1 cellular context compared by ENCODE assay signal in the genomic region with DNA sequence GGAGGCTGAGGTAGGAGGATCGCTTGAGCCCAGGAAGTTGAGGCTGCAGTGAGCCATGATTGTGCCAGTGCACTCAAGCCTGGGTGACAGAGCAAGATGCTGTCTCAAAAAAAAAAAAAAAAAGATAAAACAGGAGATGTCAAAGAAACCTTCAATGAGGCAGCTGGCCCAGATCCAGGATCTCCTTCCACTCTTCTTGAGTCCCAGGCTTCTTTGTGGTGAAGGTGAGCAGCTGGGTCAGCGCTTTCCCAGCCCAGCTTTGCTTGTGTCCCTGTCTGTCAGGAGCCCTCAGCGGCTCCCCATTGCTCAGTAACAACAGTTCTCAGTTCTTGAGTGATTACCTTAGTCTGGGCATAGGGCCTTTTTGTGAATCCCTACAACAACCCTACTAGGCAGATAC.
TF ChIP-seq lines count a peak whose summit lies in the region.

No MANE protein-coding gene starts in this region.

TF ChIP-seq in IMR-90, 13 proteins besides CTCF, POLR2A, EP300 and RAD21 (continued from another document):
- TF ChIP-seq CEBPB (IDR thresholded peaks at IDR 0.05; ENCODE audit: low read depth, low read length) = no peak
- TF ChIP-seq BHLHE40 (IDR thresholded peaks at IDR 0.05; ENCODE audit: low read depth, low read length) = no peak
- TF ChIP-seq FOS (IDR thresholded peaks at IDR 0.05; ENCODE audit: low read depth, low read length) = no peak
- TF ChIP-seq, protein P1, sequence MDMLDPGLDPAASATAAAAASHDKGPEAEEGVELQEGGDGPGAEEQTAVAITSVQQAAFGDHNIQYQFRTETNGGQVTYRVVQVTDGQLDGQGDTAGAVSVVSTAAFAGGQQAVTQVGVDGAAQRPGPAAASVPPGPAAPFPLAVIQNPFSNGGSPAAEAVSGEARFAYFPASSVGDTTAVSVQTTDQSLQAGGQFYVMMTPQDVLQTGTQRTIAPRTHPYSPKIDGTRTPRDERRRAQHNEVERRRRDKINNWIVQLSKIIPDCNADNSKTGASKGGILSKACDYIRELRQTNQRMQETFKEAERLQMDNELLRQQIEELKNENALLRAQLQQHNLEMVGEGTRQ (IDR thresholded peaks at IDR 0.05; ENCODE audit: low read depth, low read length) = no peak
- TF ChIP-seq NFE2L2 (IDR thresholded peaks at IDR 0.05; ENCODE audit: low read depth, low read length) = no peak
